Comparison of ENCODE assay signal across 8 cellular contexts in the genomic region with DNA sequence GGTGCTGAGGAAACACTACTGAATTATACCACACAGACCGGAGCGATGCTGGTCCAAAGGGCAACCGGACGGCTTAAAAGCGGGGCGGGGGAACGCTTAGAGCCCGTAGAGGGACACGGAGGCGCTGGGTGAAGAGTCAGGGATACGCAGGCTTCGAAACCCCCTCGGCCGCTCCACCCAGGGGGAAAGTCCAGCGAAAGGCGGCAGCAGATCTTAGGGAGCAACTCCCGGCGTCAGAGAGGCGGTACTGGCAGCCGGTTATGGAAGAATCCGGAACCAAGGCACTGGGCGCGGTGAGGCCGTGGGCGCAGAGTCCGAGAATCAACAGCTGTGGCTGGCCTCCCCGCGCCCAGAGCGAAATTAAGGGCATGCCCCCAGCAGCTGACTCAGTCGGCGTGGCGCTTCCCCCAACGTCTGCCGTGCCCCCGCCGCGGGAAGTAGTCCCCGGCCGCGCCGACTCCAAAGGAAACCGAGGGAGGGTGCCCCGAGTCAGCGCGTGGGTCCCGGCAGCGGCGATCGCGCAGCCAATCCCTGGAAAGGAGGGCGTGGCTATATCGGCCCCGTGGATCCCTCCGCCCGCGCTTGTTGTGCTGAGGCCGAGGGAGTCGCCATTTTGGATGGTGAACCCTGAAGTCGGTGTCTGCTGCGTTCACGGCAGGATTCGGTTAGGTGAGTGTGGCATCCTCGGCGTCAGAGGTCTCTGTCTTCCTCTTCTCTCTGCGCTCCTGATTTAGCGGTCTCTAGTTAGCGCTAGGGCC. TPM values are rescaled to one million over a fixed set of nuclear protein-coding genes. Genes with fewer than 3 reads are reported as not detected.
DNase-seq lines count a peak whose midpoint lies in the region; ATAC-seq and TF ChIP-seq lines count a peak whose summit lies in the region.

A gene (plus strand): TSS at position 611 of the 758 bp plus-strand sequence. CDS start 20,110 bp downstream, outside the sequence.

- no peaks in the 10 kb centered on the region for H3K9me3 ChIP-seq in upper lobe of left lung

- peaks cover 31 to 44% (median 40%) of the 10 kb centered on the region in 4 donors for H3K4me1 ChIP-seq in upper lobe of left lung

- H3K27me3 ChIP-seq in upper lobe of left lung, result no peaks in the 10 kb centered on the region

- peak; percentile 93 to 98 (median 96) for DNase-seq in NCI-H1417 (lab: John Stamatoyannopoulos, UW)
- peak; percentile 97 for DNase-seq in T follicular helper cell (ENCODE audit: low read depth)
- DNase-seq in cardiac septum (ENCODE audit: low spot score), result peak; percentile 99
- peak; percentile 95 to 100 (median 98) for DNase-seq in posterior cingulate gyrus
- peak; percentile 98 for DNase-seq in upper lobe of left lung

- H3K36me3 ChIP-seq in upper lobe of left lung, result no peaks in the 10 kb centered on the region

- TF ChIP-seq POLR2A in upper lobe of left lung (IDR thresholded peaks at IDR 0.05), result peak in 3 of 4 donors; percentile 86 to 97 (median 90)

- intact Hi-C loops in cardiac septum (cut with DNase I), result loop anchor here (1.0 to 10.0 kb wide), 3 partner anchors 12 to 200 kb away; a partner anchor contains a TSS
- intact Hi-C loops in posterior cingulate gyrus (cut with DNase I), result loop anchor here (1.0 kb wide), 1 partner anchor 11 kb away; a partner anchor contains a TSS

- H3K4me3 ChIP-seq in upper lobe of left lung, result peak within 1 kb of the TSS; percentile 67 to 90 (median 78)

- peak in 2 of 4 donors; percentile 19 to 30 for TF ChIP-seq EP300 in upper lobe of left lung (IDR thresholded peaks at IDR 0.05)

- H3K27ac ChIP-seq in adipose tissue (ENCODE audit: low read depth, low read length), result peak within 1 kb of the TSS; percentile 90
- H3K27ac ChIP-seq in upper lobe of left lung, result peak within 1 kb of the TSS; percentile 93 to 97 (median 94)

- TF ChIP-seq CTCF in GM12872 (IDR thresholded peaks at IDR 0.05; ENCODE audit: insufficient read depth, low read depth, low read length) (0 out of 3 replicates have a peak, but pooled peaks have one; percentile 2), upper lobe of left lung (IDR thresholded peaks at IDR 0.05) (peak in 1 of 6 experiments; percentile 4)

- ATAC-seq in HG02759 (IDR thresholded peaks at IDR 0.05; ENCODE audit: unreplicated experiment) (peak; percentile 85), upper lobe of left lung (ENCODE audit: low FRiP score in 2 of 2) (peak; percentile 98 to 99)

- 0% methylated on average over 59 to 67 of the region's 67 CpGs for WGBS in adipose tissue, 3 donors
- WGBS in upper lobe of left lung, 2 donors, result 0 to 1% methylated on average over 30 to 54 of the region's 67 CpGs

RNA-seq across cellular contexts. Expression of the gene that starts here (rescaled TPM):
- 100 to 1,000 TPM in 1 of 3 donors, 10 to 100 TPM in 2; 69.9 to 132 (median 94.0) TPM for polyA plus RNA-seq in adipose tissue
- total RNA-seq in cardiac septum (111 TPM), upper lobe of left lung (100 to 1,000 TPM; 164 to 224 (median 176) TPM)

Comparison
In these comparisons a context has a peak if more than half of its experiments do, and no peak if none do; other contexts are left out.
1. Peak in every context shown above with its lines: DNase-seq, ATAC-seq, H3K4me3 ChIP-seq and H3K27ac ChIP-seq.